Comparison of ENCODE assay signal across 15 cellular contexts in genomic region chr4:3111461-3111860, GRCh38. TPM values are rescaled to one million over a fixed set of nuclear protein-coding genes. Genes with fewer than 3 reads are reported as not detected.
DNase-seq lines count a peak whose midpoint lies in the region; ATAC-seq, FAIRE-seq and TF ChIP-seq lines count a peak whose summit lies in the region.
"Had no signal": no experiment of that assay in that cellular context is flagged by ENCODE, and none has a peak within 500 bp of the region (broad histone marks: within the 10 kb centered on the region; RNA-seq: fewer than 3 reads in every experiment).

No MANE protein-coding gene starts in this region.

- no peak for TF ChIP-seq CTCF in endothelial cell of umbilical vein (IDR thresholded peaks at IDR 0.05; ENCODE audit: extremely low read depth in 1 of 2, insufficient read depth in 1 of 2, low read depth in 1 of 2, low read length in 2 of 2)
- no peak for TF ChIP-seq CTCF in ovary (IDR thresholded peaks at IDR 0.05)

- dilution Hi-C loops in endothelial cell of umbilical vein (cut with MboI; ENCODE audit: extremely low pct_ligation_motif_present, low sequenced_read_pairs) = no loop called here

- no peak overlapping the region for H2AFZ ChIP-seq in endothelial cell of umbilical vein (ENCODE audit: low read depth, low read length)

- H4K20me1 ChIP-seq in endothelial cell of umbilical vein (replicated peaks; ENCODE audit: control insufficient read depth, extremely low read depth, insufficient read depth, low read length) = no peaks in the 10 kb centered on the region

- no peak overlapping the region for H3K4me3 Mint-ChIP-seq in effector memory CD8-positive, alpha-beta T cell
- H3K4me3 Mint-ChIP-seq: activated CD4-positive, alpha-beta T cell treated with anti-CD3 and anti-CD28 coated beads, Interleukin-2, amount 10 ng/mL, durations not matched to agents 24 days and 14 days; naive thymus-derived CD4-positive, alpha-beta T cell had no signal

- H3K27me3 Mint-ChIP-seq in effector memory CD8-positive, alpha-beta T cell = no peaks in the 10 kb centered on the region
- H3K27me3 Mint-ChIP-seq: activated CD4-positive, alpha-beta T cell treated with anti-CD3 and anti-CD28 coated beads, Interleukin-2, amount 10 ng/mL, durations not matched to agents 24 days and 14 days; naive thymus-derived CD4-positive, alpha-beta T cell had no signal

- no peaks in the 10 kb centered on the region for H3K9me3 Mint-ChIP-seq in effector memory CD8-positive, alpha-beta T cell
- H3K9me3 Mint-ChIP-seq: activated CD4-positive, alpha-beta T cell treated with anti-CD3 and anti-CD28 coated beads, Interleukin-2, amount 10 ng/mL, durations not matched to agents 24 days and 14 days had no signal

- peak; percentile 43 for DNase-seq in Daoy (ENCODE audit: low read depth)
- DNase-seq in NCI-H187 (lab: John Stamatoyannopoulos, UW) = peak; percentile 42 to 56
- DNase-seq in endothelial cell of umbilical vein (ENCODE audit: low read depth, low spot score) = peak; percentile 86
- no peak for DNase-seq in ovary
- no peak for DNase-seq in nucleus accumbens (lab: John Stamatoyannopoulos, UW)
- no peak for DNase-seq in effector memory CD8-positive, alpha-beta T cell
- DNase-seq: activated CD4-positive, alpha-beta T cell treated with anti-CD3 and anti-CD28 coated beads, Interleukin-2, amount 10 ng/mL, durations not matched to agents 24 days and 14 days; activated effector memory CD4-positive, alpha-beta T cell treated with anti-CD3 and anti-CD28 coated beads, Interleukin-2, amount 50 U/mL, for 16 hours; KBM-7; naive thymus-derived CD4-positive, alpha-beta T cell; NCI-H446 treated with DMSO at 0.1 percent for 48 hours had no signal

- peaks cover 6 to 8% of the 10 kb centered on the region in 2 donors for H3K4me1 Mint-ChIP-seq in effector memory CD8-positive, alpha-beta T cell (ENCODE audit: low read depth in 2 of 2)

- H3K4me1 ChIP-seq in endothelial cell of umbilical vein (ENCODE audit: control insufficient read depth, extremely low read depth, insufficient read depth, low read length) (peaks cover 55% of the 10 kb centered on the region), mesodermal cell (ENCODE audit: control insufficient read depth, insufficient read depth, low read length, poor library complexity, severe bottlenecking) (peaks cover 55% of the 10 kb centered on the region), ovary (ENCODE audit: insufficient read depth) (peaks cover 30% of the 10 kb centered on the region)

- peaks cover 8 to 17% of the 10 kb centered on the region in 2 experiments for H3K36me3 ChIP-seq in endothelial cell of umbilical vein (ENCODE audit: control insufficient read depth in 2 of 2, extremely low read depth in 1 of 2, insufficient read depth in 2 of 2, low read length in 2 of 2)
- H3K36me3 ChIP-seq in mesodermal cell (ENCODE audit: control insufficient read depth, insufficient read depth, low read length) = peaks cover 84% of the 10 kb centered on the region
- H3K36me3 ChIP-seq in ovary = no peaks in the 10 kb centered on the region

- H3K9me3 ChIP-seq in endothelial cell of umbilical vein (replicated peaks; ENCODE audit: control insufficient read depth, insufficient read depth, low read length) (no peaks in the 10 kb centered on the region), mesodermal cell (ENCODE audit: control insufficient read depth, low read length) (no peaks in the 10 kb centered on the region), ovary (no peaks in the 10 kb centered on the region)
- H3K9me3 ChIP-seq: BLaER1, SJSA1 had no signal

- H3K27ac Mint-ChIP-seq in effector memory CD8-positive, alpha-beta T cell = no peak overlapping the region
- H3K27ac Mint-ChIP-seq: activated CD4-positive, alpha-beta T cell treated with anti-CD3 and anti-CD28 coated beads, Interleukin-2, amount 10 ng/mL, durations not matched to agents 24 days and 14 days; naive thymus-derived CD4-positive, alpha-beta T cell had no signal

- intact Hi-C loops in endothelial cell of umbilical vein (cut with micrococcal nuclease) (loop anchor here (1.0 to 5.0 kb wide), 3 partner anchors 11 to 221 kb away; partner anchors contain the start of gene RGS12), ovary (cut with DNase I) (no loop called here)

- no TSS peak for BruUV-seq in endothelial cell of umbilical vein (replicated peaks; lab: Mats Ljungman, UMichigan)

- TF ChIP-seq EP300 in ovary (IDR thresholded peaks at IDR 0.05) = no peak

- TF ChIP-seq POLR2A in endothelial cell of umbilical vein (IDR thresholded peaks at IDR 0.05; ENCODE audit: low read depth, low read length) (no peak), ovary (IDR thresholded peaks at IDR 0.05) (no peak)

- peaks cover 68% of the 10 kb centered on the region for H3K36me3 Mint-ChIP-seq in effector memory CD8-positive, alpha-beta T cell (ENCODE audit: insufficient read depth)

- H3K4me3 ChIP-seq in endothelial cell of umbilical vein (replicated peaks in 1 of 3; ENCODE audit: insufficient read depth in 1 of 3, low read depth in 1 of 3, low read length in 3 of 3) (peak overlapping the region; percentile 14 to 36 (median 21)), mesodermal cell (ENCODE audit: extremely low read depth, insufficient read depth, low read length, poor library complexity, severe bottlenecking) (no peak overlapping the region), ovary (no peak overlapping the region)
- H3K4me3 ChIP-seq: BLaER1, SJSA1 had no signal

- peak overlapping the region; percentile 63 for H3K4me2 ChIP-seq in endothelial cell of umbilical vein (ENCODE audit: insufficient read depth, low read length)
- H3K4me2 ChIP-seq: BLaER1 had no signal

- H3K79me2 ChIP-seq in endothelial cell of umbilical vein (ENCODE audit: control insufficient read depth, insufficient read depth, low read length) = peaks cover 2% of the 10 kb centered on the region

- ATAC-seq in GM21515 (IDR thresholded peaks at IDR 0.05; ENCODE audit: unreplicated experiment) = no peak
- no peak for ATAC-seq in effector memory CD8-positive, alpha-beta T cell (replicated peaks)
- ATAC-seq: naive thymus-derived CD4-positive, alpha-beta T cell had no signal

- POLR2A ChIA-PET in endothelial cell of umbilical vein (lab: Charles Lee) = interaction anchor here (0.8 kb wide), 1 partner anchor 23 kb away, joined by 3 read pairs; no protein-coding TSS in a partner anchor

- H3K27me3 ChIP-seq in endothelial cell of umbilical vein (ENCODE audit: control insufficient read depth in 2 of 2, insufficient read depth in 2 of 2, low read length in 2 of 2) (no peaks in the 10 kb centered on the region), ovary (no peaks in the 10 kb centered on the region)
- H3K27me3 ChIP-seq: BLaER1, SJSA1 had no signal

- peak overlapping the region; percentile 95 for H3K27ac ChIP-seq in endothelial cell of umbilical vein (ENCODE audit: insufficient read depth, low read depth, low read length)
- peak overlapping the region; percentile 52 for H3K27ac ChIP-seq in mesodermal cell (ENCODE audit: low read depth, low read length, severe bottlenecking)
- H3K27ac ChIP-seq in ovary = no peak overlapping the region
- H3K27ac ChIP-seq: BLaER1, SJSA1 had no signal

- peak; percentile 85 for FAIRE-seq in endothelial cell of umbilical vein (lab: Jason Lieb, UNC)

- 50 to 54% methylated on average over 2 of the region's 5 CpGs for WGBS in mesodermal cell (ENCODE audit: insufficient coverage in 2 of 2), 2 experiments
- WGBS in ovary, 3 donors = 36 to 67% (median 41%) methylated on average over 5 of the region's 5 CpGs

- no peaks in the 10 kb centered on the region for H3K9me1 ChIP-seq in endothelial cell of umbilical vein (replicated peaks; ENCODE audit: control insufficient read depth, extremely low read depth, insufficient read depth, low read length)

- peak overlapping the region; percentile 82 for H3K9ac ChIP-seq in endothelial cell of umbilical vein (replicated peaks; ENCODE audit: extremely low read depth, insufficient read depth, low read length)
- H3K9ac ChIP-seq: BLaER1 had no signal

- CTCF ChIA-PET in endothelial cell of umbilical vein (lab: Charles Lee) = interaction anchor here (0.9 to 7.5 kb wide), 5 partner anchors 8 to 369 kb away, joined by 3 to 264 read pairs (median 3); no protein-coding TSS in a partner anchor

TF ChIP-seq in endothelial cell of umbilical vein, 7 proteins besides CTCF, POLR2A, EP300 and RAD21:
- TF ChIP-seq JUN (IDR thresholded peaks at IDR 0.05; ENCODE audit: borderline replicate concordance, insufficient read depth, insufficient read length, low read depth) = peak; percentile 94
- peak; percentile 52 for TF ChIP-seq GATA2 (IDR thresholded peaks at IDR 0.05; ENCODE audit: insufficient read depth, insufficient read length, low read depth, low read length)
- peak; percentile 70 for TF ChIP-seq POLR2AphosphoS5 (IDR thresholded peaks at IDR 0.05; ENCODE audit: insufficient read depth, low read depth, low read length)
- no peak for TF ChIP-seq MYC (IDR thresholded peaks at IDR 0.05; ENCODE audit: low read depth, low read length)
- TF ChIP-seq FOS (IDR thresholded peaks at IDR 0.05; ENCODE audit: borderline replicate concordance, insufficient read depth, low read length) = peak; percentile 85

RNA-seq across cellular contexts. Expression of gene HTT, which starts 37.0 kb away (rescaled TPM):
- 10.4 and 17.4 TPM in 2 replicates for total RNA-seq in Daoy (2014; rRNA removed; shearing (Covaris generic))
- total RNA-seq in endothelial cell of umbilical vein (61.2 and 63.2 TPM in 2 replicates), ovary (10 to 100 TPM; 28.3 to 63.2 (median 39.1) TPM)
- polyA plus RNA-seq in endothelial cell of umbilical vein (13.4 and 15.7 TPM in 2 replicates), ovary (10 to 100 TPM; 13.3 to 35.2 TPM)
- 12.9 and 14.5 TPM in 2 replicates for polyA plus RNA-seq in endothelial cell of umbilical vein (2011; cell fraction: cytosol; rRNA removed)
- 71.6 and 77.5 TPM in 2 replicates for polyA plus RNA-seq in endothelial cell of umbilical vein (2011; cell fraction: nucleus; rRNA removed)
- 19.8 and 30.9 TPM in 2 replicates for polyA plus RNA-seq in endothelial cell of umbilical vein (2012)
- 126 and 128 TPM in 2 replicates for polyA minus RNA-seq in endothelial cell of umbilical vein
- 55.3 TPM for polyA minus RNA-seq in endothelial cell of umbilical vein (2011; cell fraction: cytosol; rRNA and poly(A)+ RNA removed)
- polyA minus RNA-seq in endothelial cell of umbilical vein (2011; cell fraction: nucleus; rRNA and poly(A)+ RNA removed) = 139 and 197 TPM in 2 replicates
- polyA plus RNA-seq in mesodermal cell (2013, experiment 1 of 2) = 30.0 TPM
- 20.5 TPM for polyA plus RNA-seq in mesodermal cell (2013, experiment 2 of 2)

RNA-seq across cellular contexts. Expression of gene HTT-AS, which starts 37.1 kb away (rescaled TPM):
- total RNA-seq in Daoy (2014; rRNA removed; shearing (Covaris generic)) = not detected in 2 replicates
- total RNA-seq in endothelial cell of umbilical vein (not detected in 2 replicates), ovary (not detected)
- polyA plus RNA-seq in endothelial cell of umbilical vein (not detected in 2 replicates), ovary (not detected)
- polyA plus RNA-seq in endothelial cell of umbilical vein (2011; cell fraction: cytosol; rRNA removed) = not detected in 2 replicates
- not detected in 2 replicates for polyA plus RNA-seq in endothelial cell of umbilical vein (2011; cell fraction: nucleus; rRNA removed)
- not detected in 2 replicates for polyA plus RNA-seq in endothelial cell of umbilical vein (2012)
- polyA minus RNA-seq in endothelial cell of umbilical vein = not detected in 2 replicates
- polyA minus RNA-seq in endothelial cell of umbilical vein (2011; cell fraction: cytosol; rRNA and poly(A)+ RNA removed) = not detected
- not detected in 2 replicates for polyA minus RNA-seq in endothelial cell of umbilical vein (2011; cell fraction: nucleus; rRNA and poly(A)+ RNA removed)
- polyA plus RNA-seq in mesodermal cell (2013, experiment 1 of 2) = not detected
- not detected for polyA plus RNA-seq in mesodermal cell (2013, experiment 2 of 2)
- total RNA-seq: activated CD4-positive, alpha-beta T cell treated with anti-CD3 and anti-CD28 coated beads, Interleukin-2, amount 10 ng/mL, durations not matched to agents 24 days and 14 days; naive thymus-derived CD4-positive, alpha-beta T cell; SJSA1 had no signal
- polyA plus RNA-seq: naive thymus-derived CD4-positive, alpha-beta T cell had no signal

Comparison
In these comparisons a context has a peak if more than half of its experiments do, and no peak if none do; other contexts are left out.
1. DNase-seq: peak in Daoy (single experiment), NCI-H187 (2 of 2) and endothelial cell of umbilical vein (single experiment); none in ovary (0 of 5), nucleus accumbens (0 of 56) and effector memory CD8-positive, alpha-beta T cell (0 of 3).
2. H3K27ac ChIP-seq: peak in endothelial cell of umbilical vein (single experiment) and mesodermal cell (single experiment); none in ovary (0 of 2).
3. H3K4me3 ChIP-seq: peak in endothelial cell of umbilical vein (3 of 3); none in mesodermal cell (single experiment) and ovary (single experiment).